In genomic region chr2:31237348-31238017, GRCh38 we compare ENCODE assay signal across 23 cellular contexts.
"Had no signal": no experiment of that assay in that cellular context is flagged by ENCODE, and none has a peak within 500 bp of the region (broad histone marks: within the 10 kb centered on the region; RNA-seq: fewer than 3 reads in every experiment).

No MANE protein-coding gene starts in this region.

- H3K27ac Mint-ChIP-seq: activated CD4-positive, alpha-beta T cell treated with anti-CD3 and anti-CD28 coated beads for 36 hours; activated naive CD4-positive, alpha-beta T cell treated with anti-CD3 and anti-CD28 coated beads for 36 hours; activated naive CD8-positive, alpha-beta T cell treated with anti-CD3 and anti-CD28 coated beads, Interleukin-2, amount 10 ng/mL, durations not matched to agents 7 days and 5 days; activated T-cell treated with anti-CD3 and anti-CD28 coated beads, Interleukin-2, amount 50 U/mL, for 72 hours; stimulated activated naive B cell treated with anti-CD40 and anti-IgM and Interleukin-4, amounts not matched to agents 10 μg/mL and 1 μg/mL and 100 μg/mL, for 72 hours had no signal

- H3K27ac ChIP-seq: foreskin keratinocyte, lower lobe of right lung had no signal

- H3K4me3 Mint-ChIP-seq: activated CD4-positive, alpha-beta T cell treated with anti-CD3 and anti-CD28 coated beads for 36 hours; activated naive CD4-positive, alpha-beta T cell treated with anti-CD3 and anti-CD28 coated beads for 36 hours; activated naive CD8-positive, alpha-beta T cell treated with anti-CD3 and anti-CD28 coated beads, Interleukin-2, amount 10 ng/mL, durations not matched to agents 7 days and 5 days; activated T-cell treated with anti-CD3 and anti-CD28 coated beads, Interleukin-2, amount 50 U/mL, for 72 hours; stimulated activated naive B cell treated with anti-CD40 and anti-IgM and Interleukin-4, amounts not matched to agents 10 μg/mL and 1 μg/mL and 100 μg/mL, for 72 hours had no signal

- H3K27me3 ChIP-seq: foreskin keratinocyte had no signal

- H3K9me3 Mint-ChIP-seq: activated B cell treated with CpG ODN at 0.5 μM for 24 hours; activated naive CD4-positive, alpha-beta T cell treated with anti-CD3 and anti-CD28 coated beads for 36 hours; activated naive CD8-positive, alpha-beta T cell treated with anti-CD3 and anti-CD28 coated beads, Interleukin-2, amount 10 ng/mL, durations not matched to agents 7 days and 5 days; activated T-cell treated with anti-CD3 and anti-CD28 coated beads, Interleukin-2, amount 50 U/mL, for 72 hours; naive B cell; neural crest cell; stimulated activated naive B cell treated with anti-CD40 and anti-IgM and Interleukin-4, amounts not matched to agents 10 μg/mL and 1 μg/mL and 100 μg/mL, for 72 hours had no signal

- H3K4me3 ChIP-seq: lower lobe of right lung had no signal

- H3K36me3 ChIP-seq: lower lobe of right lung had no signal

- H3K9me3 ChIP-seq: lower lobe of right lung had no signal

- H3K27me3 Mint-ChIP-seq: activated B cell treated with CpG ODN at 0.5 μM for 24 hours; activated CD4-positive, alpha-beta T cell treated with anti-CD3 and anti-CD28 coated beads for 36 hours; naive B cell; stimulated activated naive B cell treated with anti-CD40 and anti-IgM and Interleukin-4, amounts not matched to agents 10 μg/mL and 1 μg/mL and 100 μg/mL, for 72 hours had no signal

- H3K36me3 Mint-ChIP-seq: activated naive CD8-positive, alpha-beta T cell treated with anti-CD3 and anti-CD28 coated beads, Interleukin-2, amount 10 ng/mL, durations not matched to agents 7 days and 5 days; naive B cell had no signal

- DNase-seq: activated B cell treated with CpG ODN at 0.5 μM for 24 hours; activated CD4-positive, alpha-beta T cell treated with anti-CD3 and anti-CD28 coated beads for 36 hours; activated CD4-positive, alpha-beta T cell treated with anti-CD3 and anti-CD28 coated beads, Interleukin-2, amount 50 U/mL, for 4 hours; activated effector memory CD4-positive, alpha-beta T cell treated with Interleukin-2 at 50 U/mL for 16 hours; activated naive CD4-positive, alpha-beta T cell treated with anti-CD3 and anti-CD28 coated beads for 36 hours; activated naive CD8-positive, alpha-beta T cell treated with anti-CD3 and anti-CD28 coated beads, Interleukin-2, amount 10 ng/mL, durations not matched to agents 7 days and 5 days; activated T-cell treated with anti-CD3 and anti-CD28 coated beads, Interleukin-2, amount 50 U/mL, for 72 hours; amniotic stem cell; effector CD4-positive, alpha-beta T cell; erythroblast; foreskin keratinocyte; lower lobe of right lung; mesendoderm; naive B cell; occipital lobe; small intestine; stimulated activated CD4-positive, alpha-beta T cell treated with anti-CD3 and anti-CD28 coated beads, Interleukin-2, amount 100 ng/mL, for 24 hours; stimulated activated naive B cell treated with anti-CD40 and anti-IgM and Interleukin-4, amounts not matched to agents 10 μg/mL and 1 μg/mL and 100 μg/mL, for 72 hours; T1000 had no signal

- ATAC-seq: activated CD4-positive, alpha-beta T cell treated with anti-CD3 and anti-CD28 coated beads for 36 hours; activated T-cell treated with anti-CD3 and anti-CD28 coated beads, Interleukin-2, amount 50 U/mL, for 72 hours; foreskin keratinocyte; lower lobe of right lung; sciatic nerve; stimulated activated naive B cell treated with anti-CD40 and anti-IgM and Interleukin-4, amounts not matched to agents 10 μg/mL and 1 μg/mL and 100 μg/mL, for 72 hours had no signal

- FAIRE-seq: endometrium, islet of Langerhans, small intestine had no signal
